Comparison of ENCODE assay signal across 8 cellular contexts in genomic region chr10:3740157-3740871, GRCh38. TPM values are rescaled to one million over a fixed set of nuclear protein-coding genes. Genes with fewer than 3 reads are reported as not detected.
DNase-seq lines count a peak whose midpoint lies in the region; ATAC-seq and TF ChIP-seq lines count a peak whose summit lies in the region.

No MANE protein-coding gene starts in this region.

- DNase-seq in AG10803 (ENCODE audit: low read depth) = peak; percentile 91
- peak; percentile 76 to 78 for DNase-seq in cardiac fibroblast (ENCODE audit: low read depth in 2 of 2)
- no peak for DNase-seq in activated T-helper 2 cell treated with anti-CD3 and anti-CD28 coated beads, Interferon-gamma antibody, Interleukin-2, Interleukin-4, amounts not matched to agents 10 μg/mL and 5 μg/mL and 100 μg/mL, durations not matched to agents 14 hours and 24 hours and 36 hours (ENCODE audit: low spot score)
- no peak for DNase-seq in aorta
- no peak for DNase-seq in NCI-H146 treated with DMSO at 0.1 percent for 48 hours (lab: John Stamatoyannopoulos, UW; ENCODE audit: unreplicated experiment)
- DNase-seq in NCI-H526 treated with DMSO at 0.1 percent for 48 hours (lab: John Stamatoyannopoulos, UW) = no peak

- peak; percentile 73 for ATAC-seq in GM18907 (IDR thresholded peaks at IDR 0.05; ENCODE audit: unreplicated experiment)
- no peak for ATAC-seq in aorta (ENCODE audit: low FRiP score)

- H3K9me3 Mint-ChIP-seq in activated T-helper 2 cell treated with anti-CD3 and anti-CD28 coated beads, Interferon-gamma antibody, Interleukin-2, Interleukin-4, amounts not matched to agents 10 μg/mL and 5 μg/mL and 100 μg/mL, durations not matched to agents 14 hours and 24 hours and 36 hours = no peaks in the 10 kb centered on the region

- H3K4me3 ChIP-seq in AG10803 (ENCODE audit: low read length) (no peak overlapping the region), HUES48 (ENCODE audit: low read depth, low read length) (no peak overlapping the region), cardiac fibroblast (replicated peaks in 1 of 2; ENCODE audit: low read depth in 2 of 2, low read length in 2 of 2) (no peak overlapping the region), aorta (ENCODE audit: low read length in 2 of 2) (no peak overlapping the region)

- no peaks in the 10 kb centered on the region for H3K27me3 ChIP-seq in HUES48 (ENCODE audit: control insufficient read depth, insufficient read depth, low read length)
- H3K27me3 ChIP-seq in aorta (ENCODE audit: control insufficient read depth in 1 of 2, insufficient read depth in 2 of 2, low read length in 1 of 2) = no peaks in the 10 kb centered on the region

- peaks cover 27% of the 10 kb centered on the region for H3K4me1 Mint-ChIP-seq in activated T-helper 2 cell treated with anti-CD3 and anti-CD28 coated beads, Interferon-gamma antibody, Interleukin-2, Interleukin-4, amounts not matched to agents 10 μg/mL and 5 μg/mL and 100 μg/mL, durations not matched to agents 14 hours and 24 hours and 36 hours (ENCODE audit: low read depth)

- no peak overlapping the region for H3K4me3 Mint-ChIP-seq in activated T-helper 2 cell treated with anti-CD3 and anti-CD28 coated beads, Interferon-gamma antibody, Interleukin-2, Interleukin-4, amounts not matched to agents 10 μg/mL and 5 μg/mL and 100 μg/mL, durations not matched to agents 14 hours and 24 hours and 36 hours (ENCODE audit: low read depth)

- TF ChIP-seq CTCF in AG10803 (conservative IDR thresholded peaks at IDR 0.05; ENCODE audit: low read length) (no peak), cardiac fibroblast (IDR thresholded peaks at IDR 0.05; ENCODE audit: low read depth, low read length) (no peak)

- intact Hi-C loops in activated T-helper 2 cell treated with anti-CD3 and anti-CD28 coated beads, Interferon-gamma antibody, Interleukin-2, Interleukin-4, amounts not matched to agents 10 μg/mL and 5 μg/mL and 100 μg/mL, durations not matched to agents 14 hours and 24 hours and 36 hours (cut with micrococcal nuclease) = loop anchor here (1.0 to 5.0 kb wide), 5 partner anchors 18 to 118 kb away; no protein-coding TSS in a partner anchor
- intact Hi-C loops in aorta (cut with DNase I) = loop anchor here in 1 of 2 donors (10.0 kb wide), 1 partner anchor 116 kb away; no protein-coding TSS in a partner anchor

- H3K36me3 Mint-ChIP-seq in activated T-helper 2 cell treated with anti-CD3 and anti-CD28 coated beads, Interferon-gamma antibody, Interleukin-2, Interleukin-4, amounts not matched to agents 10 μg/mL and 5 μg/mL and 100 μg/mL, durations not matched to agents 14 hours and 24 hours and 36 hours (ENCODE audit: low read depth) = no peaks in the 10 kb centered on the region

- no peak overlapping the region for H3K27ac Mint-ChIP-seq in activated T-helper 2 cell treated with anti-CD3 and anti-CD28 coated beads, Interferon-gamma antibody, Interleukin-2, Interleukin-4, amounts not matched to agents 10 μg/mL and 5 μg/mL and 100 μg/mL, durations not matched to agents 14 hours and 24 hours and 36 hours

- WGBS in aorta, 2 donors = 89% methylated on average over 5 of the region's 5 CpGs

- H3K27ac ChIP-seq in HUES48 (ENCODE audit: low read depth, low read length) (peak overlapping the region; percentile 54), aorta (ENCODE audit: low read depth in 1 of 2, low read length in 2 of 2) (no peak overlapping the region)

- H3K9ac ChIP-seq in HUES48 (ENCODE audit: low read depth, low read length) = no peak overlapping the region

- H3K36me3 ChIP-seq in HUES48 (ENCODE audit: control insufficient read depth, insufficient read depth, low read length) (no peaks in the 10 kb centered on the region), aorta (ENCODE audit: control insufficient read depth in 1 of 2, insufficient read depth in 2 of 2, low read length in 1 of 2) (no peaks in the 10 kb centered on the region)

- H3K9me3 ChIP-seq in HUES48 (ENCODE audit: control insufficient read depth, insufficient read depth, low read length) = no peaks in the 10 kb centered on the region
- H3K9me3 ChIP-seq in aorta (ENCODE audit: control insufficient read depth, low read length) = no peaks in the 10 kb centered on the region

- H3K27me3 Mint-ChIP-seq in activated T-helper 2 cell treated with anti-CD3 and anti-CD28 coated beads, Interferon-gamma antibody, Interleukin-2, Interleukin-4, amounts not matched to agents 10 μg/mL and 5 μg/mL and 100 μg/mL, durations not matched to agents 14 hours and 24 hours and 36 hours (ENCODE audit: low read depth) = peaks cover 5% of the 10 kb centered on the region

- H3K4me1 ChIP-seq in HUES48 (ENCODE audit: control insufficient read depth, insufficient read depth, low read length) (peaks cover 7% of the 10 kb centered on the region), aorta (ENCODE audit: control insufficient read depth in 1 of 2, insufficient read depth in 2 of 2, low read length in 2 of 2) (no peaks in the 10 kb centered on the region)

RNA-seq across cellular contexts. Expression of gene KLF6, which starts 44.7 kb away (rescaled TPM):
- 126 and 129 TPM in 2 replicates for total RNA-seq in activated T-helper 2 cell treated with anti-CD3 and anti-CD28 coated beads, Interferon-gamma antibody, Interleukin-2, Interleukin-4, amounts not matched to agents 10 μg/mL and 5 μg/mL and 100 μg/mL, durations not matched to agents 14 hours and 24 hours and 36 hours
- total RNA-seq in aorta = 100 to 1,000 TPM; 171 to 384 TPM
- polyA plus RNA-seq in aorta = 100 to 1,000 TPM in 1 of 2 donors, 10 to 100 TPM in 1; 44.2 to 160 TPM

Comparison
In these comparisons a context has a peak if more than half of its experiments do, and no peak if none do; other contexts are left out.
1. DNase-seq: peak in AG10803 (single experiment) and cardiac fibroblast (2 of 2); none in activated T-helper 2 cell treated with anti-CD3 and anti-CD28 coated beads, Interferon-gamma antibody, Interleukin-2, Interleukin-4, amounts not matched to agents 10 μg/mL and 5 μg/mL and 100 μg/mL, durations not matched to agents 14 hours and 24 hours and 36 hours (single experiment), aorta (0 of 2), NCI-H146 treated with DMSO at 0.1 percent for 48 hours (single experiment) and NCI-H526 treated with DMSO at 0.1 percent for 48 hours (single experiment).